8 cellular contexts compared by ENCODE assay signal in the genomic region with DNA sequence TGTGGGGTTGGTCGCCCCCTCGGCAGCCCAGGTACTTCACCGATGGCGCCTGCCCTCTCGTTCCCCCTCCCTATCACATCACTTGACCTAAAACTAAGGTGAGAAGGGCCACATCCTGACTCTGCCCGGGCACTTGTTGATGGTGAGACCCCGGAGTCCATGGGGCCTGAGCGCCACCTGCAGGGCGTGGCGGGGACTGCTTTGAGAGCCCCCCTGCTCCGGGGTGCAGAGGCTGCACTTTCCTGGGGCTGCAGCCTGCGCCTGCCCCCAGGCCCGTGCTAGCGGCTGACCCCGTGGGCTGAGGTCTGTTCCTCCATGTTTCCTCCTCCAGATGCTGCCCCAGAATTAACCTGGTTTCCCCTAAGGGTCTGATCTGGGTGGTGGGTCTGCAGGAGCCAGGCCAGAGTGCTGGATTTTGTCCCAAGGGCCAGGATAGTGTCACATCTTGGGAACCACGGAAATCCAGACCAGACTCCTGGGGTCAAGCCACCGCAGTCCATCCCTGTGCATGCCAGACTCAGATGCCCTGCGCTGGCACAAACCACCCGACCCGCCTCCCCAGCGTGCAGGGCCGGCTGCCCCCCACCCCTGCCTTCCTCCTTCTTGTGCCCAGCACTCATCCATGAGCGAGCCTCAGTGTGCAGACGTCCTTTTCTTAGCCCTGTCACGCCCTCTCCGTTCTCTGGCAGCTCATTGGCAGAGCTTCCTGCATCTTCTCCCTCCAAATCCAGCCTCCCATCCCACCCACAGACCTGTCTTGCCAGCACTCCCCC. TPM values are rescaled to one million over a fixed set of nuclear protein-coding genes. Genes with fewer than 3 reads are reported as not detected.
DNase-seq lines count a peak whose midpoint lies in the region; ATAC-seq and TF ChIP-seq lines count a peak whose summit lies in the region.

No MANE protein-coding gene starts in this region.

- TF ChIP-seq CTCF in endothelial cell (IDR thresholded peaks at IDR 0.05; ENCODE audit: unreplicated experiment): peak; percentile 78
- peak; percentile 68 for TF ChIP-seq CTCF in osteoblast (IDR thresholded peaks at IDR 0.05; ENCODE audit: extremely low read depth, low read depth, low read length)
- peak; percentile 27 to 50 (median 36) for TF ChIP-seq CTCF in vagina (IDR thresholded peaks at IDR 0.05)

- DNase-seq in SHP77 (lab: John Stamatoyannopoulos, UW) (peak; percentile 41 to 56), SHP77 treated with DMSO at 0.1 percent for 48 hours (lab: John Stamatoyannopoulos, UW) (no peak), NCI-H2171 treated with DMSO at 0.1 percent for 48 hours (lab: John Stamatoyannopoulos, UW) (peak; percentile 38), endothelial cell (ENCODE audit: low spot score) (peak; percentile 83), osteoblast (ENCODE audit: insufficient read length, low spot score, missing footprints) (peak; percentile 97), vagina (ENCODE audit: extremely low spot score in 2 of 2) (no peak)
- DNase-seq in activated CD8-positive, alpha-beta memory T cell treated with anti-CD3 and anti-CD28 coated beads, Interleukin-2, amount 50 U/mL, for 4 hours: peak; percentile 66

- no peak overlapping the region for H2AFZ ChIP-seq in osteoblast (ENCODE audit: low read length)

- H3K4me2 ChIP-seq in osteoblast (ENCODE audit: insufficient read depth, low read length): no peak overlapping the region

- H3K9me3 ChIP-seq in osteoblast (ENCODE audit: low read depth, low read length) (no peaks in the 10 kb centered on the region), vagina (no peaks in the 10 kb centered on the region)

- H3K27me3 ChIP-seq in osteoblast (ENCODE audit: insufficient read depth, low read length) (no peaks in the 10 kb centered on the region), vagina (no peaks in the 10 kb centered on the region)

- no peak overlapping the region for H3K4me3 ChIP-seq in osteoblast (ENCODE audit: insufficient read depth, low read length)
- H3K4me3 ChIP-seq in vagina: no peak overlapping the region

- H3K27me3 Mint-ChIP-seq in endothelial cell (ENCODE audit: unreplicated experiment): peaks cover 16% of the 10 kb centered on the region

- no peak overlapping the region for H3K4me3 Mint-ChIP-seq in endothelial cell (ENCODE audit: unreplicated experiment)

- peaks cover 28% of the 10 kb centered on the region for H3K4me1 ChIP-seq in osteoblast (ENCODE audit: insufficient read depth, low read length)
- H3K4me1 ChIP-seq in vagina: peaks cover 42% of the 10 kb centered on the region

- no peaks in the 10 kb centered on the region for H3K36me3 Mint-ChIP-seq in endothelial cell (ENCODE audit: low read depth, unreplicated experiment)

- H3K4me1 Mint-ChIP-seq in endothelial cell (ENCODE audit: unreplicated experiment): peaks cover 6% of the 10 kb centered on the region

- TF ChIP-seq POLR2A in vagina (IDR thresholded peaks at IDR 0.05): no peak

- ATAC-seq in HG03039 (IDR thresholded peaks at IDR 0.05; ENCODE audit: unreplicated experiment): no peak

- H3K27ac Mint-ChIP-seq in endothelial cell (ENCODE audit: unreplicated experiment): peak overlapping the region; percentile 30

- intact Hi-C loops in vagina (cut with DNase I): no loop called here

- peaks cover 48% of the 10 kb centered on the region for H4K20me1 ChIP-seq in osteoblast (ENCODE audit: insufficient read depth, low read length)

- H3K36me3 ChIP-seq in osteoblast (ENCODE audit: insufficient read depth, low read length) (peaks cover 8% of the 10 kb centered on the region), vagina (no peaks in the 10 kb centered on the region)

- H3K27ac ChIP-seq in osteoblast (ENCODE audit: low read depth, low read length): no peak overlapping the region
- no peak overlapping the region for H3K27ac ChIP-seq in vagina

- peaks cover 53% of the 10 kb centered on the region for H3K79me2 ChIP-seq in osteoblast (ENCODE audit: insufficient read depth, low read length)

- no peaks in the 10 kb centered on the region for H3K9me3 Mint-ChIP-seq in endothelial cell (ENCODE audit: unreplicated experiment)

RNA-seq across cellular contexts. Expression of a gene that starts 2.7 kb away (rescaled TPM):
- 31.2 TPM for total RNA-seq in endothelial cell (ENCODE audit: unreplicated experiment)
- 19.9 and 28.0 TPM in 2 replicates for total RNA-seq in osteoblast
- total RNA-seq in vagina: 52.5 TPM

RNA-seq across cellular contexts. Expression of a gene that starts 3.0 kb away (rescaled TPM):
- total RNA-seq in endothelial cell (ENCODE audit: unreplicated experiment): 43.8 TPM
- total RNA-seq in osteoblast: 16.6 and 18.0 TPM in 2 replicates
- 35.4 TPM for total RNA-seq in vagina

RNA-seq across cellular contexts. Expression of a gene that starts 19.1 kb away (rescaled TPM):
- 21.1 TPM for total RNA-seq in endothelial cell (ENCODE audit: unreplicated experiment)
- 7.7 and 8.7 TPM in 2 replicates for total RNA-seq in osteoblast
- 6.1 TPM for total RNA-seq in vagina

RNA-seq across cellular contexts. Expression of a gene that starts 53.3 kb away (rescaled TPM):
- total RNA-seq in endothelial cell (ENCODE audit: unreplicated experiment): 57.2 TPM
- total RNA-seq in osteoblast: 85.5 and 92.6 TPM in 2 replicates
- total RNA-seq in vagina: 67.5 TPM

Comparison
In these comparisons a context has a peak if more than half of its experiments do, and no peak if none do; other contexts are left out.
1. DNase-seq: peak in SHP77 (2 of 2), NCI-H2171 treated with DMSO at 0.1 percent for 48 hours (single experiment), activated CD8-positive, alpha-beta memory T cell treated with anti-CD3 and anti-CD28 coated beads, Interleukin-2, amount 50 U/mL, for 4 hours (single experiment), endothelial cell (single experiment) and osteoblast (single experiment); none in SHP77 treated with DMSO at 0.1 percent for 48 hours (single experiment) and vagina (0 of 2).
2. Peak in every context shown above with its lines, with median percentiles within 50 percentile points of each other: CTCF ChIP-seq.